ENCODE assay signal across 16 cellular contexts in the genomic region with DNA sequence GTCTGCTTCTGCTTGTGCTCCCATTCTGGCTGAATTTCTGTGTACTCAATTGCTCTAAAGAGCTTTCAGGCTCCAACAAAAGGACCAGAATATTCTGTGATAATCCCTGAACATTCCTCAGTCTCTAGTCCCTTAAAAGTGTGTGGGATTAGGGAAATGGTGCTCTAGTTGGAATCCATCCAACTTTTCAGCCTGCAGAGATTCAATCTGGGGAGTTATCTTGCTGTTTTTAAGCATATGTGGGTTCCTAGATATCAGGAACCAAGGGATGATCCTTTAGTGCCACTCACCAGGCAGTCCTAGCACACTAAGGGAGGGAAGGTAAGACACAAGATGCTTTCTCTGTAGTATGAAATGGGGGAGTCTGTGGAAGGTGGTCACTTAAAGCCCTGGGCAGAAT.
DNase-seq lines count a peak whose midpoint lies in the region; ATAC-seq, FAIRE-seq and TF ChIP-seq lines count a peak whose summit lies in the region.
"Had no signal": no experiment of that assay in that cellular context is flagged by ENCODE, and none has a peak within 500 bp of the region (broad histone marks: within the 10 kb centered on the region; RNA-seq: fewer than 3 reads in every experiment).

No MANE protein-coding gene starts in this region.

- H4K5ac ChIP-seq in IMR-90 (ENCODE audit: low read depth, low read length) = no peak overlapping the region

- H3K4me1 Mint-ChIP-seq in stimulated activated memory B cell treated with anti-CD40 and anti-IgM and Interleukin-4, amounts not matched to agents 10 μg/mL and 1 μg/mL and 100 μg/mL, for 72 hours = peaks cover 59% of the 10 kb centered on the region
- peaks cover 32 to 58% of the 10 kb centered on the region in 2 donors for H3K4me1 Mint-ChIP-seq in stimulated activated naive B cell treated with anti-CD40 and anti-IgM and Interleukin-4, amounts not matched to agents 10 μg/mL and 1 μg/mL and 100 μg/mL, for 72 hours

- H3K36me3 Mint-ChIP-seq in stimulated activated memory B cell treated with anti-CD40 and anti-IgM and Interleukin-4, amounts not matched to agents 10 μg/mL and 1 μg/mL and 100 μg/mL, for 72 hours = peaks cover 13% of the 10 kb centered on the region
- H3K36me3 Mint-ChIP-seq in stimulated activated naive B cell treated with anti-CD40 and anti-IgM and Interleukin-4, amounts not matched to agents 10 μg/mL and 1 μg/mL and 100 μg/mL, for 72 hours = peaks cover 21 to 33% of the 10 kb centered on the region in 2 donors
- H3K36me3 Mint-ChIP-seq: CD14-positive monocyte; CD8-positive, alpha-beta T cell had no signal

- no peaks in the 10 kb centered on the region for H3K79me2 ChIP-seq in keratinocyte (ENCODE audit: control insufficient read depth, insufficient read depth, low read length)

- no TSS peak for BruUV-seq in IMR-90 (replicated peaks; lab: Mats Ljungman, UMichigan)

- no peak overlapping the region for H3K56ac ChIP-seq in IMR-90 (ENCODE audit: extremely low read depth, insufficient read depth, low read length)

- no peak overlapping the region for H2BK5ac ChIP-seq in IMR-90 (ENCODE audit: low read depth, low read length, poor library complexity, severe bottlenecking)

- H3K36me3 ChIP-seq in BLaER1 treated with 17β-estradiol and CSF1 and Interleukin-3, amounts not matched to agents 10 nM and 100 nM = no peaks in the 10 kb centered on the region
- H3K36me3 ChIP-seq in IMR-90 (ENCODE audit: control insufficient read depth, insufficient read depth, low read length) (no peaks in the 10 kb centered on the region), keratinocyte (ENCODE audit: control insufficient read depth in 2 of 2, extremely low read depth in 1 of 2, insufficient read depth in 2 of 2, low read length in 2 of 2) (no peaks in the 10 kb centered on the region), ovary (no peaks in the 10 kb centered on the region)

- no peaks in the 10 kb centered on the region for H3K27me3 ChIP-seq in BLaER1 treated with 17β-estradiol and CSF1 and Interleukin-3, amounts not matched to agents 10 nM and 100 nM
- H3K27me3 ChIP-seq in IMR-90 (ENCODE audit: control insufficient read depth, insufficient read depth, low read length) = peaks cover 8% of the 10 kb centered on the region
- no peaks in the 10 kb centered on the region for H3K27me3 ChIP-seq in keratinocyte (ENCODE audit: control insufficient read depth, extremely low read depth, insufficient read depth, low read length)
- no peaks in the 10 kb centered on the region for H3K27me3 ChIP-seq in ovary

- H3K4me3 Mint-ChIP-seq in stimulated activated memory B cell treated with anti-CD40 and anti-IgM and Interleukin-4, amounts not matched to agents 10 μg/mL and 1 μg/mL and 100 μg/mL, for 72 hours = no peak overlapping the region
- H3K4me3 Mint-ChIP-seq in stimulated activated naive B cell treated with anti-CD40 and anti-IgM and Interleukin-4, amounts not matched to agents 10 μg/mL and 1 μg/mL and 100 μg/mL, for 72 hours = no peak overlapping the region
- H3K4me3 Mint-ChIP-seq: B cell; CD14-positive monocyte; CD8-positive, alpha-beta T cell had no signal

- peak overlapping the region in 2 of 11 experiments; percentile 2 to 41; a peak in 3 of 22 replicates for H3K27ac ChIP-seq in BLaER1 treated with 17β-estradiol and CSF1 and Interleukin-3, amounts not matched to agents 10 nM and 100 nM
- H3K27ac ChIP-seq in IMR-90 (ENCODE audit: insufficient read depth, low read length) (no peak overlapping the region), keratinocyte (ENCODE audit: control insufficient read depth, insufficient read depth, low read length) (no peak overlapping the region), ovary (no peak overlapping the region)
- H3K27ac ChIP-seq: GM23248 had no signal

- H4K20me1 ChIP-seq in BLaER1 treated with 17β-estradiol and CSF1 and Interleukin-3, amounts not matched to agents 10 nM and 100 nM = no peaks in the 10 kb centered on the region
- H4K20me1 ChIP-seq in IMR-90 (ENCODE audit: insufficient read depth, low read length) = no peaks in the 10 kb centered on the region
- no peaks in the 10 kb centered on the region for H4K20me1 ChIP-seq in keratinocyte (ENCODE audit: control insufficient read depth, extremely low read depth, insufficient read depth, low read length)

- peak overlapping the region in 7 of 11 experiments; percentile 1 to 95 (median 41); a peak in 10 of 22 replicates for H3K4me2 ChIP-seq in BLaER1 treated with 17β-estradiol and CSF1 and Interleukin-3, amounts not matched to agents 10 nM and 100 nM
- H3K4me2 ChIP-seq in IMR-90 (ENCODE audit: low read depth, low read length) = no peak overlapping the region
- H3K4me2 ChIP-seq in keratinocyte (ENCODE audit: control insufficient read depth, extremely low read depth, insufficient read depth, low read depth, low read length) = peak overlapping the region; percentile 65

- H2BK20ac ChIP-seq in IMR-90 (ENCODE audit: low read depth, low read length) = no peak overlapping the region

- DNase-seq in IMR-90 (no peak), keratinocyte (ENCODE audit: low read depth, low spot score) (no peak), ovary (no peak)
- DNase-seq in stimulated activated naive B cell treated with anti-CD40 and anti-IgM and Interleukin-4, amounts not matched to agents 10 μg/mL and 1 μg/mL and 100 μg/mL, for 72 hours = no peak
- DNase-seq: CD8-positive, alpha-beta T cell; COR-L47; DMS53; GF-D8; GM23248; H7 had no signal

- no peak for TF ChIP-seq RAD21 in IMR-90 (IDR thresholded peaks at IDR 0.05; ENCODE audit: low read length)

- H2BK120ac ChIP-seq in IMR-90 (ENCODE audit: low read depth, low read length) = no peak overlapping the region

- H3K23ac ChIP-seq in IMR-90 (ENCODE audit: low read depth, low read length) = no peak overlapping the region

- H3K4me1 ChIP-seq in BLaER1 treated with 17β-estradiol and CSF1 and Interleukin-3, amounts not matched to agents 10 nM and 100 nM = peaks cover 34 to 93% (median 60%) of the 10 kb centered on the region in 10 experiments
- no peaks in the 10 kb centered on the region; the same call in 1 of the 2 replicates for H3K4me1 ChIP-seq in IMR-90 (ENCODE audit: control insufficient read depth, insufficient read depth, low read length)
- peaks cover 13% of the 10 kb centered on the region for H3K4me1 ChIP-seq in keratinocyte (ENCODE audit: control insufficient read depth, extremely low read depth, insufficient read depth, low read length)
- H3K4me1 ChIP-seq in ovary (ENCODE audit: insufficient read depth) = peaks cover 7% of the 10 kb centered on the region

- H2AK5ac ChIP-seq in IMR-90 (ENCODE audit: low read depth, low read length) = 0 out of 2 replicates have a peak overlapping the region, but pooled peaks have one; percentile 33

- H2AK9ac ChIP-seq in IMR-90 (replicated peaks; ENCODE audit: low read depth, low read length, poor library complexity) = no peak overlapping the region

- in situ Hi-C loops in IMR-90 (cut with MboI; ENCODE audit: low sequenced_read_pairs) = no loop called here

- no peak for TF ChIP-seq CTCF in IMR-90 (conservative IDR thresholded peaks at IDR 0.05; ENCODE audit: low read depth, low read length)
- TF ChIP-seq CTCF in keratinocyte (optimal IDR thresholded peaks at IDR 0.05 in 1 of 3, IDR thresholded peaks at IDR 0.05 in 1 of 3, conservative IDR thresholded peaks at IDR 0.05 in 1 of 3; ENCODE audit: extremely low read depth in 1 of 3, insufficient read depth in 2 of 3, low read length in 3 of 3) = no peak
- no peak for TF ChIP-seq CTCF in ovary (IDR thresholded peaks at IDR 0.05)

- intact Hi-C loops in IMR-90 (cut with micrococcal nuclease) = no loop called here
- intact Hi-C loops in ovary (cut with DNase I) = no loop called here

- no peak for ATAC-seq in IMR-90 (ENCODE audit: low read depth)
- ATAC-seq in stimulated activated memory B cell treated with anti-CD40 and anti-IgM and Interleukin-4, amounts not matched to agents 10 μg/mL and 1 μg/mL and 100 μg/mL, for 72 hours = no peak
- ATAC-seq in GM21576 (IDR thresholded peaks at IDR 0.05; ENCODE audit: unreplicated experiment) = no peak
- ATAC-seq in stimulated activated naive B cell treated with anti-CD40 and anti-IgM and Interleukin-4, amounts not matched to agents 10 μg/mL and 1 μg/mL and 100 μg/mL, for 72 hours (replicated peaks) = no peak
- ATAC-seq: CD8-positive, alpha-beta T cell had no signal

- H3K9me3 Mint-ChIP-seq in stimulated activated memory B cell treated with anti-CD40 and anti-IgM and Interleukin-4, amounts not matched to agents 10 μg/mL and 1 μg/mL and 100 μg/mL, for 72 hours = no peaks in the 10 kb centered on the region
- H3K9me3 Mint-ChIP-seq in stimulated activated naive B cell treated with anti-CD40 and anti-IgM and Interleukin-4, amounts not matched to agents 10 μg/mL and 1 μg/mL and 100 μg/mL, for 72 hours = peaks cover 0 to 2% of the 10 kb centered on the region in 2 donors
- H3K9me3 Mint-ChIP-seq: CD8-positive, alpha-beta T cell had no signal

- no peaks in the 10 kb centered on the region for H3K27me3 Mint-ChIP-seq in stimulated activated memory B cell treated with anti-CD40 and anti-IgM and Interleukin-4, amounts not matched to agents 10 μg/mL and 1 μg/mL and 100 μg/mL, for 72 hours
- H3K27me3 Mint-ChIP-seq in stimulated activated naive B cell treated with anti-CD40 and anti-IgM and Interleukin-4, amounts not matched to agents 10 μg/mL and 1 μg/mL and 100 μg/mL, for 72 hours = no peaks in the 10 kb centered on the region
- H3K27me3 Mint-ChIP-seq: B cell had no signal

- no peak overlapping the region for H4K8ac ChIP-seq in IMR-90 (ENCODE audit: low read depth in 2 of 2, low read length in 2 of 2)

- H3K9me1 ChIP-seq in IMR-90 (ENCODE audit: insufficient read depth, low read length) = 0 out of 2 replicates have a peak, but pooled peaks cover 7% of the 10 kb centered on the region
- no peaks in the 10 kb centered on the region for H3K9me1 ChIP-seq in keratinocyte (ENCODE audit: control insufficient read depth, extremely low read depth, insufficient read depth, low read length)

- no peak overlapping the region for H3K18ac ChIP-seq in IMR-90 (ENCODE audit: low read depth, low read length)

- H2AFZ ChIP-seq in IMR-90 (replicated peaks; ENCODE audit: low read length, poor library complexity) (no peak overlapping the region), keratinocyte (ENCODE audit: control insufficient read depth, low read length) (peak overlapping the region; percentile 16)
- H2AFZ ChIP-seq: GM23248 had no signal

- no peaks in the 10 kb centered on the region for H3K79me1 ChIP-seq in IMR-90 (ENCODE audit: low read depth in 1 of 2, low read length in 2 of 2)

- CTCF ChIA-PET in IMR-90 (lab: Yijun Ruan, JAX) = interaction anchor here (0.7 to 1.4 kb wide), 2 partner anchors 9 to 98 kb away, joined by 3 to 5 read pairs; no protein-coding TSS in a partner anchor

- no peak overlapping the region for H3K4me3 ChIP-seq in BLaER1 treated with 17β-estradiol and CSF1 and Interleukin-3, amounts not matched to agents 10 nM and 100 nM
- no peak overlapping the region for H3K4me3 ChIP-seq in IMR-90 (ENCODE audit: insufficient read depth, low read depth, low read length)
- no peak overlapping the region for H3K4me3 ChIP-seq in keratinocyte (ENCODE audit: control insufficient read depth in 2 of 3, extremely low read depth in 1 of 3, insufficient read depth in 2 of 3, low read depth in 1 of 3, low read length in 3 of 3)
- H3K4me3 ChIP-seq in ovary = no peak overlapping the region
- H3K4me3 ChIP-seq: GM23248 had no signal

- TF ChIP-seq POLR2A in IMR-90 (IDR thresholded peaks at IDR 0.05; ENCODE audit: low read depth, low read length) (no peak), ovary (IDR thresholded peaks at IDR 0.05) (no peak)

- H3K9me3 ChIP-seq in BLaER1 treated with 17β-estradiol and CSF1 and Interleukin-3, amounts not matched to agents 10 nM and 100 nM (replicated peaks in 1 of 11) = no peaks in the 10 kb centered on the region
- H3K9me3 ChIP-seq in IMR-90 (ENCODE audit: control insufficient read depth, insufficient read depth, low read length) (no peaks in the 10 kb centered on the region), keratinocyte (ENCODE audit: control insufficient read depth, low read depth, low read length) (no peaks in the 10 kb centered on the region), ovary (no peaks in the 10 kb centered on the region)

- dilution Hi-C loops in IMR-90 (cut with HindIII; ENCODE audit: low sequenced_read_pairs, unreplicated experiment) (no loop called here), keratinocyte (cut with MboI; ENCODE audit: extremely low pct_ligation_motif_present, low sequenced_read_pairs) (no loop called here)

- FAIRE-seq in keratinocyte (lab: Jason Lieb, UNC) = no peak
- FAIRE-seq: A204.1 had no signal

- H3K4ac ChIP-seq in IMR-90 (ENCODE audit: low read depth, low read length) = no peak overlapping the region

- POLR2A ChIA-PET in IMR-90 (lab: Charles Lee; ENCODE audit: unreplicated experiment) = no interaction called here

- no peak for TF ChIP-seq EP300 in ovary (IDR thresholded peaks at IDR 0.05)

- H3K27ac Mint-ChIP-seq in stimulated activated memory B cell treated with anti-CD40 and anti-IgM and Interleukin-4, amounts not matched to agents 10 μg/mL and 1 μg/mL and 100 μg/mL, for 72 hours = peak overlapping the region; percentile 50
- no peak overlapping the region for H3K27ac Mint-ChIP-seq in stimulated activated naive B cell treated with anti-CD40 and anti-IgM and Interleukin-4, amounts not matched to agents 10 μg/mL and 1 μg/mL and 100 μg/mL, for 72 hours
- H3K27ac Mint-ChIP-seq: CD8-positive, alpha-beta T cell had no signal

- H2BK15ac ChIP-seq in IMR-90 (ENCODE audit: low read depth, low read length) = no peak overlapping the region

- no peak overlapping the region for H3K14ac ChIP-seq in IMR-90 (replicated peaks; ENCODE audit: low read depth, low read length)

- H3K9ac ChIP-seq in BLaER1 treated with 17β-estradiol and CSF1 and Interleukin-3, amounts not matched to agents 10 nM and 100 nM = no peak overlapping the region
- H3K9ac ChIP-seq in IMR-90 (ENCODE audit: low read depth, low read length) (no peak overlapping the region), keratinocyte (ENCODE audit: control insufficient read depth, extremely low read depth, insufficient read depth, low read length) (no peak overlapping the region)
- H3K9ac ChIP-seq: GM23248 had no signal

- H4K91ac ChIP-seq in IMR-90 (ENCODE audit: insufficient read depth, low read depth, low read length) = no peak overlapping the region
